ENCODE assay signal across 2 cellular contexts in genomic region chr7:150204577-150204976, GRCh38.
TF ChIP-seq lines count a peak whose summit lies in the region.

No MANE protein-coding gene starts in this region.

TF ChIP-seq in HEK293, 187 proteins besides CTCF, POLR2A, EP300 and RAD21:
- TF ChIP-seq ZBTB17 (tag by site-specific recombination; IDR thresholded peaks at IDR 0.05): peak; percentile 95

TF ChIP-seq in K562, 482 proteins besides CTCF, POLR2A, EP300 and RAD21:
- TF ChIP-seq ZNF263 (CRISPR knock-in tag; IDR thresholded peaks at IDR 0.05; ENCODE audit: borderline replicate concordance): peak; percentile 90
